In the genomic region with DNA sequence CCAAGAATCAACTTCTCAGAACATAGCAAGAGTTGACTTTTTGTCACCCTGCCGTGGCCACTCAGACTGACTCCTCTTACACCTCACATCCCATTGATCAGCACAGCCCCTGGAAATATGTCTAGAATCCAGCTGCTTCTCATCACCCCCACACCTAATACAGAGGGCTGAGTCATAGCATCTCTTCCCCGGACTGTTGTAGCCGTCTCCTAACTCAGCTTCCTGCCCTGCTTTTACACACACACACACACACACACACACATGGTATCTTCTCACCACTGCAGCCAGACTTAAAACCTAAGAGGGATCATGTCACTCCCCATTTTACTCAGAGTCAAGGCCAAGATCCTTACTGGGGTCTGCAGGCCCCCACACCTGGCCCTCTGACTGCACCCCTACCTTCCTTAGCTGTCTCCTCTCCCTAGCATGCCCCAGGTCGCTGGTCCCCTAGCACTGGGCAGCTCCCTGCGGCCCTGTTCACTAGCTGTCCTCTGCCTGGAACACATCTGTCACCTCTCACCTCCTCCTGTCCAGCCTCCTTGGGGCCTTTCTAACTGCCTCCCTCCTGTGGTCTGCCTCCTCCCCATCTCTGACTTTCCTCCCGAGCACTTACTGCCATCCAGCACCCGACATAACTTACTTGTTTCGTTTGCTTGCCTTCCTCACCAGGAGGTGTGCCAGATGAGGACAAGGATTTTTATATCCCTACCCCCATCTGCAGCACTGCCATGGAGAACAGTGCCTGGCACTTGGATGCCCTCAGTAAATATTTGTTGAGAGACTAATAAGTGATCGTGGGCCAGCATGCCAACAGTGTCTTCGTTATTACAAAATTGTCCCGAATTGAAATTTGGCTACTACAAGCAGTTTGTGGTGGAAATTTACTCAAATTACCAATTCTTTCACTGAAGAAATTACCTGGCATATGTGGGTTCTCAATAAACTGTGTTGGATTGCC, we compare ENCODE assay signal across 1 cellular context.
TF ChIP-seq lines count a peak whose summit lies in the region.

No MANE protein-coding gene starts in this region.

TF ChIP-seq in SK-N-SH treated with all-trans-retinoic acid at 6 μM for 48 hours, 23 proteins besides CTCF, POLR2A, EP300 and RAD21 (continued from another document):
- TF ChIP-seq, protein P1, sequence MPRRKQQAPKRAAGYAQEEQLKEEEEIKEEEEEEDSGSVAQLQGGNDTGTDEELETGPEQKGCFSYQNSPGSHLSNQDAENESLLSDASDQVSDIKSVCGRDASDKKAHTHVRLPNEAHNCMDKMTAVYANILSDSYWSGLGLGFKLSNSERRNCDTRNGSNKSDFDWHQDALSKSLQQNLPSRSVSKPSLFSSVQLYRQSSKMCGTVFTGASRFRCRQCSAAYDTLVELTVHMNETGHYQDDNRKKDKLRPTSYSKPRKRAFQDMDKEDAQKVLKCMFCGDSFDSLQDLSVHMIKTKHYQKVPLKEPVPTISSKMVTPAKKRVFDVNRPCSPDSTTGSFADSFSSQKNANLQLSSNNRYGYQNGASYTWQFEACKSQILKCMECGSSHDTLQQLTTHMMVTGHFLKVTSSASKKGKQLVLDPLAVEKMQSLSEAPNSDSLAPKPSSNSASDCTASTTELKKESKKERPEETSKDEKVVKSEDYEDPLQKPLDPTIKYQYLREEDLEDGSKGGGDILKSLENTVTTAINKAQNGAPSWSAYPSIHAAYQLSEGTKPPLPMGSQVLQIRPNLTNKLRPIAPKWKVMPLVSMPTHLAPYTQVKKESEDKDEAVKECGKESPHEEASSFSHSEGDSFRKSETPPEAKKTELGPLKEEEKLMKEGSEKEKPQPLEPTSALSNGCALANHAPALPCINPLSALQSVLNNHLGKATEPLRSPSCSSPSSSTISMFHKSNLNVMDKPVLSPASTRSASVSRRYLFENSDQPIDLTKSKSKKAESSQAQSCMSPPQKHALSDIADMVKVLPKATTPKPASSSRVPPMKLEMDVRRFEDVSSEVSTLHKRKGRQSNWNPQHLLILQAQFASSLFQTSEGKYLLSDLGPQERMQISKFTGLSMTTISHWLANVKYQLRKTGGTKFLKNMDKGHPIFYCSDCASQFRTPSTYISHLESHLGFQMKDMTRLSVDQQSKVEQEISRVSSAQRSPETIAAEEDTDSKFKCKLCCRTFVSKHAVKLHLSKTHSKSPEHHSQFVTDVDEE (CRISPR knock-in tag; IDR thresholded peaks at IDR 0.05), result no peak
